In the genomic region with DNA sequence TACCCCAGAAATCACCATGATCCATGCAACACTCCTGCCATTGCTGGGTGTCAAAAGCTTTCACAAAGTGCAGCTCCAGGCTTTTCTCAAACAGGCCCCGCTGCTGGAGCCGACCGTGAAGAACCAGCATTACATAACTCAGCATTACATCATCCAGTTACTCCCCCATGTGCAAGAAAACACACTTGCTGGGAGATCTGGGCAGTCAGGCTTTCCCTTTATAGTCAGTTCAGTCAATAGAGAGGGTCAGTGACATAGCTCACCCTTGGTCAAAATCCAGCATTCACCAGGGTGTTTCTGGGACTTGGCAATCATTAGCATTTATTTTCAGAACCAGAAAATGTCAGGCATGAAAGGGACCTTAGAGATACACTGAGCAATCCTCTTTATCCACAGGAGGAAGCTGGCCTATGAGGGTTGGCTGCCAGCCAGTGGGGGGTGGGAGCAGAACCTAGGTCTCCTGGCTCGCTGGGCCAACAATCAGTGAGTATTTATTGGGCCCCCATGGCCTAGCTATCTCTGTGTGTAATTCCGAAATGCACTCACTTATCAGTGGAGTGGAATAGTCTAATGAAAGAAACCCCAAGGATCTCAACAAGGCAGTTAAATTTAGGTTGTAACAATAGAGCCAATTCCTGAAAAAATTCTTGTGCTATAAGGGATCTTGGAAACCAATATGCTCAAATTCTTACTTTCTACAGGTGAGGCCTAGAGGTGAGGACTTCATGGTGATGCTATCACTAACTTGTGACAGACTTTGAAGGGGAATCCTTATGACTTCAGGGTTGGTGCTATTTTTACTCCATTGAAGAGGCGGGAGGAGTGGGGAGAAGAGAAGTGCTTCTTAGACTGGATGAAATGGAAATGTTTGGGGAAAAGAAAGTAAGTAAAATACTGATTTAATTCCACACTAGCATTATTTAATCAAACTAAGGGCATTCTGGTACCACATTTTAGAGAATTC, we compare ENCODE assay signal across 8 cellular contexts. TPM values are rescaled to one million over a fixed set of nuclear protein-coding genes. Genes with fewer than 3 reads are reported as not detected.
DNase-seq lines count a peak whose midpoint lies in the region; ATAC-seq and TF ChIP-seq lines count a peak whose summit lies in the region.

No MANE protein-coding gene starts in this region.

- peak overlapping the region in 14 of 59 donors; percentile 3 to 31 (median 14) for H3K4me3 ChIP-seq in dorsolateral prefrontal cortex

- intact Hi-C loops in CD14-positive monocyte (cut with micrococcal nuclease) (no loop called here), dorsolateral prefrontal cortex (cut with DNase I) (loop anchor here (2.0 to 10.0 kb wide), 2 partner anchors 51 to 63 kb away; no protein-coding TSS in a partner anchor)

- peak overlapping the region; percentile 15 to 89 (median 75) for H3K27ac Mint-ChIP-seq in CD14-positive monocyte

- peak overlapping the region; percentile 63 to 99 (median 96) for H3K27ac ChIP-seq in dorsolateral prefrontal cortex

- H3K27me3 Mint-ChIP-seq in CD14-positive monocyte (ENCODE audit: low read depth in 3 of 3), result no peaks in the 10 kb centered on the region

- peak overlapping the region; percentile 10 to 59 for H3K4me3 Mint-ChIP-seq in CD14-positive monocyte

- ATAC-seq in HG02588 (IDR thresholded peaks at IDR 0.05; ENCODE audit: unreplicated experiment), result no peak
- no peak for ATAC-seq in HG03139 (IDR thresholded peaks at IDR 0.05; ENCODE audit: unreplicated experiment)

- DNase-seq in CD14-positive monocyte (ENCODE audit: low spot score) (no peak), NCI-H510A treated with DMSO at 0.1 percent for 48 hours (lab: John Stamatoyannopoulos, UW) (peak; percentile 60), dorsolateral prefrontal cortex (peak; percentile 54 to 84 (median 74)), mucosa of gallbladder (ENCODE audit: low spot score) (peak; percentile 77)
- DNase-seq in central memory CD4-positive, alpha-beta T cell, result no peak
- DNase-seq in NK-92 treated with Interleukin-12 subunit alpha and Interleukin-12 subunit beta, amount 100 ng/mL, for 24 hours (lab: John Stamatoyannopoulos, UW), result no peak

- peaks cover 4 to 9% of the 10 kb centered on the region in 2 donors for H3K36me3 Mint-ChIP-seq in CD14-positive monocyte

- no peaks in the 10 kb centered on the region for H3K27me3 ChIP-seq in dorsolateral prefrontal cortex

- TF ChIP-seq CTCF in CD14-positive monocyte (IDR thresholded peaks at IDR 0.05) (no peak), dorsolateral prefrontal cortex (IDR thresholded peaks at IDR 0.05 in 54 of 56, conservative IDR thresholded peaks at IDR 0.05 in 2 of 56; ENCODE audit: low read depth in 1 of 56, partially characterized antibody in 56 of 56) (peak in 20 of 56 donors; percentile 8 to 43 (median 26))

- H3K9me3 Mint-ChIP-seq in CD14-positive monocyte, result no peaks in the 10 kb centered on the region

- peaks cover 29% of the 10 kb centered on the region for H3K4me1 Mint-ChIP-seq in CD14-positive monocyte

RNA-seq across cellular contexts. Expression of gene LYRM4, which starts 54.6 kb away (rescaled TPM):
- polyA plus RNA-seq in CD14-positive monocyte, result 10 to 100 TPM; 18.1 to 19.6 TPM
- total RNA-seq in dorsolateral prefrontal cortex (10 to 100 TPM; 23.8 to 53.4 (median 36.9) TPM), mucosa of gallbladder (21.6 TPM)

RNA-seq across cellular contexts. Expression of gene FARS2, which starts 55.2 kb away (rescaled TPM):
- 10 to 100 TPM; 17.7 to 21.6 TPM for polyA plus RNA-seq in CD14-positive monocyte
- total RNA-seq in dorsolateral prefrontal cortex (10 to 100 TPM; 16.9 to 38.4 (median 25.4) TPM), mucosa of gallbladder (15.7 TPM)

Comparison
In these comparisons a context has a peak if more than half of its experiments do, and no peak if none do; other contexts are left out.
1. DNase-seq: peak in NCI-H510A treated with DMSO at 0.1 percent for 48 hours (single experiment), dorsolateral prefrontal cortex (10 of 10) and mucosa of gallbladder (single experiment); none in CD14-positive monocyte (single experiment), central memory CD4-positive, alpha-beta T cell (single experiment) and NK-92 treated with Interleukin-12 subunit alpha and Interleukin-12 subunit beta, amount 100 ng/mL, for 24 hours (single experiment).
2. intact Hi-C loops: an anchor here in dorsolateral prefrontal cortex (2.0 to 10.0 kb wide); none called in CD14-positive monocyte.